9 cellular contexts compared by ENCODE assay signal in the genomic region with DNA sequence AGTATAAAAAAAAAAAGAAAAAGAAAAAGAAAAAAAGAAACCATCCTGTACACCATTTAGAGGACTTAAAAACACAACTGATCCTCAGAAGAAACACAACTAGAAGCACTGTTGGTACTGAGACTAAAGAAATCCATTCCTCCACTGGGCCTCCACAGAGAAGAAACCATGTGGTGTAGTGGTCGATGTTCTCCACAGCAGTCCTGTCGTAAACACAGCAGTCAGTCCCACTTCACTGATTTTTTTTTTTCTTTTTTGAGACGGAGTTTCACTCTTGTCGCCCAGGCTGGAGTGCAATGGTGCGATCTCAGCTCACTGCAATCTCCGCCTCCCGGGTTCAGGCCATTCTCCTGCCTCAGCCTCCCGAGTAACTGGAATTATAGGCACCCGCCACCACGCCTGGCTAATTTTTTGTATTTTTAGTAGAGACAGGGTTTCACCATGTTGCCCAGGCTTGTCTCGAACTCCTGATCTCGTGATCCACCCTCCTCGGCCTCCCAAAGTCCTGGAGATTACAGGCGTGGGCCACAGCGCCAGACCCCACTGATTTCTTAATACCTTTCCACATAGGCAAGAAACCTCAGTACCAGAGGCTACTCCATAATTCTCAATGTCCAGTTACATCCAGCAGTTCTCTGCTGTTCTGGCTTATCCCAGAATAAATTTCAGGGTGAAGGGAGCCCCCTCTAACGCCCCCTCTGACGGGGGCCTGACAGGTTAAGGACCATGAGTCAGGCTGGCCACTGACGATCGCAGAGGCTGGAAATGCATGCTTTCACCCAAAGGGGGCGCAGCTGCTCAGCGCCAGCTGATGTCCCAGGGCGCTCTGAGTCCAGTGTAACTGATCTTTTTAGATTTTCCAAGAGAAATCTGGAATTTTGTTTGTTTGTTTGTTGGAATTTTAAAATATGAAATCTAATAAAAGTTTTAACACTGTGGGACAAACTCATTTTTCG. TPM values are rescaled to one million over a fixed set of nuclear protein-coding genes. Genes with fewer than 3 reads are reported as not detected.
DNase-seq lines count a peak whose midpoint lies in the region; ATAC-seq, FAIRE-seq and TF ChIP-seq lines count a peak whose summit lies in the region.
"Had no signal": no experiment of that assay in that cellular context is flagged by ENCODE, and none has a peak within 500 bp of the region (broad histone marks: within the 10 kb centered on the region; RNA-seq: fewer than 3 reads in every experiment).

No MANE protein-coding gene starts in this region.

- no peaks in the 10 kb centered on the region for H3K4me1 ChIP-seq in GM23248 (ENCODE audit: insufficient read depth)
- peaks cover 0 to 8% of the 10 kb centered on the region in 2 experiments; a peak in 1 of 4 replicates for H3K4me1 ChIP-seq in SK-N-SH (ENCODE audit: control insufficient read depth in 1 of 2, insufficient read depth in 2 of 2, low read depth in 1 of 2, low read length in 1 of 2)
- H3K4me1 ChIP-seq in fibroblast of lung (ENCODE audit: control insufficient read depth, extremely low read depth, insufficient read depth, low read length) = no peaks in the 10 kb centered on the region
- H3K4me1 ChIP-seq in pancreas = no peaks in the 10 kb centered on the region

- H3K79me2 ChIP-seq in GM23248 (ENCODE audit: insufficient read depth) (no peaks in the 10 kb centered on the region), SK-N-SH (ENCODE audit: insufficient read depth) (no peaks in the 10 kb centered on the region), fibroblast of lung (ENCODE audit: control insufficient read depth, insufficient read depth, low read length) (no peaks in the 10 kb centered on the region)

- H3K27ac ChIP-seq in GM23248 (no peak overlapping the region), SK-N-SH (ENCODE audit: low read depth in 2 of 2, low read length in 1 of 2) (no peak overlapping the region), fibroblast of lung (ENCODE audit: insufficient read depth, low read length) (no peak overlapping the region), pancreas (no peak overlapping the region)

- WGBS in GM23248 (ENCODE audit: low coverage in 1 of 2, low lambda C conversion rate in 2 of 2, missing lambda C conversion rate in 2 of 2), 2 experiments = 41% methylated on average over 23 of the region's 23 CpGs
- WGBS in SK-N-SH (ENCODE audit: low lambda C conversion rate) = 41% methylated on average over 23 of the region's 23 CpGs
- 44 to 51% methylated on average over 23 of the region's 23 CpGs for WGBS in pancreas, 2 donors

- DNase-seq in AG08396 (ENCODE audit: low spot score) (peak; percentile 71), GM23248 (peak; percentile 79), SK-N-SH (peak; percentile 67), fibroblast of lung (ENCODE audit: low read depth in 2 of 2) (peak; percentile 18 to 51), pancreas (peak; percentile 9 to 77 (median 44)), middle frontal gyrus (ENCODE audit: extremely low spot score, low spot score) (no peak), SIG-M5 treated with dmso at 0.1 percent for 504 hours (lab: John Stamatoyannopoulos, UW; ENCODE audit: unreplicated experiment) (no peak), cortex of kidney (lab: John Stamatoyannopoulos, UW) (no peak)

- ATAC-seq in pancreas = peak; percentile 82 to 96 (median 90)

- POLR2A ChIA-PET in SK-N-SH (lab: Yijun Ruan, JAX) = no interaction called here

- H4K20me1 ChIP-seq in GM23248 (ENCODE audit: insufficient read depth) (no peaks in the 10 kb centered on the region), SK-N-SH (ENCODE audit: insufficient read depth) (no peaks in the 10 kb centered on the region), fibroblast of lung (ENCODE audit: control insufficient read depth, extremely low read depth, insufficient read depth, low read length) (no peaks in the 10 kb centered on the region)

- H3K4me2 ChIP-seq in GM23248 (ENCODE audit: unreplicated experiment) (peak overlapping the region; percentile 74), SK-N-SH (peak overlapping the region; percentile 61), fibroblast of lung (ENCODE audit: extremely low read depth, insufficient read depth, low read length) (peak overlapping the region; percentile 41)

- peak overlapping the region; percentile 34; the same call in 1 of the 2 replicates for H2AFZ ChIP-seq in GM23248
- H2AFZ ChIP-seq in SK-N-SH (ENCODE audit: low read depth) = no peak overlapping the region
- peak overlapping the region; percentile 13 for H2AFZ ChIP-seq in fibroblast of lung (ENCODE audit: low read length)

- H3K36me3 ChIP-seq in GM23248 (ENCODE audit: low read depth) (no peaks in the 10 kb centered on the region), SK-N-SH (replicated peaks in 1 of 2; ENCODE audit: control insufficient read depth in 1 of 2, insufficient read depth in 2 of 2, low read length in 1 of 2) (no peaks in the 10 kb centered on the region), fibroblast of lung (ENCODE audit: control insufficient read depth, insufficient read depth, low read length) (no peaks in the 10 kb centered on the region), pancreas (no peaks in the 10 kb centered on the region)

- H3K9me2 ChIP-seq in GM23248 (ENCODE audit: insufficient read depth) (no peaks in the 10 kb centered on the region), SK-N-SH (no peaks in the 10 kb centered on the region)

- no peaks in the 10 kb centered on the region for H3K9me3 ChIP-seq in GM23248 (ENCODE audit: low read depth)
- no peaks in the 10 kb centered on the region for H3K9me3 ChIP-seq in SK-N-SH
- no peaks in the 10 kb centered on the region for H3K9me3 ChIP-seq in fibroblast of lung (ENCODE audit: control insufficient read depth, insufficient read depth, low read depth, low read length)
- no peaks in the 10 kb centered on the region for H3K9me3 ChIP-seq in pancreas

- H3K9ac ChIP-seq in GM23248 = no peak overlapping the region
- no peak overlapping the region for H3K9ac ChIP-seq in SK-N-SH
- H3K9ac ChIP-seq in fibroblast of lung (ENCODE audit: insufficient read depth, low read length) = no peak overlapping the region

- TF ChIP-seq CTCF in SK-N-SH (IDR thresholded peaks at IDR 0.05) = peak; percentile 94
- peak; percentile 85 to 89 for TF ChIP-seq CTCF in fibroblast of lung (conservative IDR thresholded peaks at IDR 0.05 in 1 of 2, IDR thresholded peaks at IDR 0.05 in 1 of 2; ENCODE audit: low read depth in 1 of 2, low read length in 2 of 2)
- peak; percentile 58 to 70 (median 66) for TF ChIP-seq CTCF in pancreas (IDR thresholded peaks at IDR 0.05)

- no peaks in the 10 kb centered on the region for H3F3A ChIP-seq in GM23248 (ENCODE audit: insufficient read depth)
- H3F3A ChIP-seq in SK-N-SH (replicated peaks; ENCODE audit: insufficient read depth) = no peaks in the 10 kb centered on the region

- H3K4me3 ChIP-seq in GM23248 (peak overlapping the region; percentile 53), SK-N-SH (ENCODE audit: low read depth in 2 of 2, low read length in 1 of 2) (peak overlapping the region; percentile 25 to 39), fibroblast of lung (replicated peaks in 1 of 4; ENCODE audit: control extremely low read depth in 1 of 4, insufficient read depth in 1 of 4, low read depth in 3 of 4, low read length in 4 of 4) (peak overlapping the region in 2 of 4 experiments; percentile 31 to 35), pancreas (peak overlapping the region in 1 of 4 donors; percentile 6)

- no peak for TF ChIP-seq EP300 in SK-N-SH (IDR thresholded peaks at IDR 0.05; ENCODE audit: borderline replicate concordance in 1 of 2, low read depth in 1 of 2, low read length in 1 of 2)

- in situ Hi-C loops in GM23248 (cut with MboI) = loop anchor here (10.0 kb wide), 1 partner anchor 133 kb away; no protein-coding TSS in a partner anchor

- peaks cover 9% of the 10 kb centered on the region for H3K27me3 ChIP-seq in GM23248 (replicated peaks; ENCODE audit: insufficient read depth)
- H3K27me3 ChIP-seq in SK-N-SH (ENCODE audit: insufficient read depth) = no peaks in the 10 kb centered on the region
- peaks cover 5% of the 10 kb centered on the region for H3K27me3 ChIP-seq in fibroblast of lung (ENCODE audit: control insufficient read depth, insufficient read depth, low read length)
- H3K27me3 ChIP-seq in pancreas = no peaks in the 10 kb centered on the region

- no peak for FAIRE-seq in pancreas (lab: Jason Lieb, UNC)
- FAIRE-seq: endometrium had no signal

- CTCF ChIA-PET in SK-N-SH (lab: Yijun Ruan, JAX) = interaction anchor here (0.6 to 3.5 kb wide), 25 partner anchors 9 to 416 kb away, joined by 3 to 31 read pairs (median 4); partner anchors contain the start of genes FRA10AC1 and LGI1

- peak; percentile 67 for TF ChIP-seq RAD21 in SK-N-SH (IDR thresholded peaks at IDR 0.05; ENCODE audit: low read length)

- intact Hi-C loops in pancreas (cut with DNase I) = no loop called here

RNA-seq across cellular contexts. Expression of gene FFAR4, which starts 24.8 kb away (rescaled TPM):
- total RNA-seq in GM23248 (2014; rRNA removed; shearing (Covaris generic)) = not detected in 2 replicates
- not detected in 2 replicates for polyA plus RNA-seq in GM23248 (2016; fragmentation: Nextera tagmentation; extraction: Ambion mirVana)
- not detected in 2 replicates for polyA plus RNA-seq in SK-N-SH (2012; rRNA removed)
- not detected in 2 replicates for polyA plus RNA-seq in SK-N-SH (2012; cell fraction: cytosol; rRNA removed)
- not detected in 2 replicates for polyA plus RNA-seq in SK-N-SH (2012; cell fraction: nucleus; rRNA removed)
- not detected in 2 replicates for total RNA-seq in fibroblast of lung
- not detected in 2 replicates for polyA plus RNA-seq in fibroblast of lung
- polyA plus RNA-seq in fibroblast of lung (2012) = not detected in 2 replicates
- not detected in 2 replicates for polyA minus RNA-seq in fibroblast of lung (ENCODE audit: low replicate concordance)
- 1 to 10 TPM in 2 of 6 donors, under 1 TPM in 4; 0.37 to 1.1 (median 0.74) TPM for total RNA-seq in pancreas
- 1 to 10 TPM in 1 of 2 donors, under 1 TPM in 1; 0.57 to 2.4 TPM for polyA plus RNA-seq in pancreas

RNA-seq across cellular contexts. Expression of gene CEP55, which starts 45.3 kb away (rescaled TPM):
- 21.5 and 32.4 TPM in 2 replicates for total RNA-seq in GM23248 (2014; rRNA removed; shearing (Covaris generic))
- 14.9 and 16.8 TPM in 2 replicates for polyA plus RNA-seq in GM23248 (2016; fragmentation: Nextera tagmentation; extraction: Ambion mirVana)
- 9.8 and 11.3 TPM in 2 replicates for polyA plus RNA-seq in SK-N-SH (2012; rRNA removed)
- polyA plus RNA-seq in SK-N-SH (2012; cell fraction: cytosol; rRNA removed) = 14.8 and 16.8 TPM in 2 replicates
- 3.9 and 8.0 TPM in 2 replicates for polyA plus RNA-seq in SK-N-SH (2012; cell fraction: nucleus; rRNA removed)
- 2.1 and 19.0 TPM in 2 replicates for total RNA-seq in fibroblast of lung
- polyA plus RNA-seq in fibroblast of lung = 16.1 and 51.6 TPM in 2 replicates
- polyA plus RNA-seq in fibroblast of lung (2012) = 10.1 and 35.8 TPM in 2 replicates
- 2.0 and 2.1 TPM in 2 replicates for polyA minus RNA-seq in fibroblast of lung (ENCODE audit: low replicate concordance)
- under 1 TPM in 5 of 6 donors, not detected in 1; 0.14 to 0.94 (median 0.25) TPM for total RNA-seq in pancreas
- under 1 TPM; 0.07 to 0.30 TPM for polyA plus RNA-seq in pancreas

RNA-seq across cellular contexts. Expression of gene RBP4, which starts 59.4 kb away (rescaled TPM):
- total RNA-seq in GM23248 (2014; rRNA removed; shearing (Covaris generic)) = 1.1 TPM in 1 of 2 replicates, not detected in the other
- polyA plus RNA-seq in GM23248 (2016; fragmentation: Nextera tagmentation; extraction: Ambion mirVana) = 0.46 and 0.90 TPM in 2 replicates
- polyA plus RNA-seq in SK-N-SH (2012; rRNA removed) = not detected in 2 replicates
- polyA plus RNA-seq in SK-N-SH (2012; cell fraction: cytosol; rRNA removed) = 0.01 and 0.06 TPM in 2 replicates
- polyA plus RNA-seq in SK-N-SH (2012; cell fraction: nucleus; rRNA removed) = 0.09 TPM in 1 of 2 replicates, not detected in the other
- total RNA-seq in fibroblast of lung = not detected in 2 replicates
- 0.28 TPM in 1 of 2 replicates, not detected in the other for polyA plus RNA-seq in fibroblast of lung
- 0.33 TPM in 1 of 2 replicates, not detected in the other for polyA plus RNA-seq in fibroblast of lung (2012)
- polyA minus RNA-seq in fibroblast of lung (ENCODE audit: low replicate concordance) = not detected in 2 replicates
- total RNA-seq in pancreas = 10 to 100 TPM in 4 of 6 donors, 1 to 10 TPM in 2; 7.4 to 29.7 (median 12.8) TPM
- polyA plus RNA-seq in pancreas = 100 to 1,000 TPM in 1 of 2 donors, 10 to 100 TPM in 1; 31.5 to 186 TPM

RNA-seq across cellular contexts. Expression of gene MYOF, which starts 59.5 kb away (rescaled TPM):
- total RNA-seq in GM23248 (2014; rRNA removed; shearing (Covaris generic)) = 256 and 261 TPM in 2 replicates
- 93.0 and 101 TPM in 2 replicates for polyA plus RNA-seq in GM23248 (2016; fragmentation: Nextera tagmentation; extraction: Ambion mirVana)
- 103 and 134 TPM in 2 replicates for polyA plus RNA-seq in SK-N-SH (2012; rRNA removed)
- 116 and 117 TPM in 2 replicates for polyA plus RNA-seq in SK-N-SH (2012; cell fraction: cytosol; rRNA removed)
- polyA plus RNA-seq in SK-N-SH (2012; cell fraction: nucleus; rRNA removed) = 121 and 175 TPM in 2 replicates
- total RNA-seq in fibroblast of lung = 161 and 298 TPM in 2 replicates
- polyA plus RNA-seq in fibroblast of lung = 215 and 314 TPM in 2 replicates
- 184 and 340 TPM in 2 replicates for polyA plus RNA-seq in fibroblast of lung (2012)
- polyA minus RNA-seq in fibroblast of lung (ENCODE audit: low replicate concordance) = 121 and 188 TPM in 2 replicates
- total RNA-seq in pancreas = 10 to 100 TPM in 5 of 6 donors, 1 to 10 TPM in 1; 6.7 to 38.2 (median 14.2) TPM
- polyA plus RNA-seq in pancreas = 1 to 10 TPM; 4.7 to 5.6 TPM

Comparison
In these comparisons a context has a peak if more than half of its experiments do, and no peak if none do; other contexts are left out.
1. DNase-seq: peak in AG08396 (single experiment), GM23248 (single experiment), SK-N-SH (single experiment), fibroblast of lung (2 of 2) and pancreas (6 of 6); none in middle frontal gyrus (single experiment), SIG-M5 treated with dmso at 0.1 percent for 504 hours (single experiment) and cortex of kidney (single experiment).
2. RNA of gene RBP4, which starts 59.4 kb away (polyA plus RNA-seq): 31.5 to 186 TPM in pancreas; 0.46 to 0.90 TPM in GM23248, 0.28 to 0.33 TPM in fibroblast of lung and 0.01 to 0.09 TPM in SK-N-SH; every median in the first group is over 10 times any median in the second.
3. Peak in every context shown above with its lines, with median percentiles within 50 percentile points of each other: H3K4me2 ChIP-seq and CTCF ChIP-seq.